In genomic region chr12:121534495-121535148, GRCh38 we compare ENCODE assay signal across 8 cellular contexts. TPM values are rescaled to one million over a fixed set of nuclear protein-coding genes. Genes with fewer than 3 reads are reported as not detected.
DNase-seq lines count a peak whose midpoint lies in the region; ATAC-seq and TF ChIP-seq lines count a peak whose summit lies in the region.

No MANE protein-coding gene starts in this region.

- H3K4me3 ChIP-seq in sigmoid colon (no peak overlapping the region), brain microvascular endothelial cell (ENCODE audit: low read depth, low read length) (no peak overlapping the region)

- intact Hi-C loops in CD4-positive, alpha-beta T cell (cut with DNase I, micrococcal nuclease): loop anchor here in 1 of 2 experiments (10.0 kb wide), 1 partner anchor 250 kb away; no protein-coding TSS in a partner anchor
- intact Hi-C loops in sigmoid colon (cut with DNase I): loop anchor here (5.0 to 10.0 kb wide), 3 partner anchors 32 to 240 kb away; no protein-coding TSS in a partner anchor

- no peak for TF ChIP-seq EP300 in sigmoid colon (IDR thresholded peaks at IDR 0.05)

- peaks cover 0 to 46% (median 39%) of the 10 kb centered on the region in 4 donors for H3K4me1 ChIP-seq in sigmoid colon

- peaks cover 43% of the 10 kb centered on the region for H3K36me3 Mint-ChIP-seq in CD4-positive, alpha-beta T cell (ENCODE audit: low read depth)

- WGBS in sigmoid colon, 2 donors: 69 to 90% methylated on average over 14 of the region's 14 CpGs

- TF ChIP-seq POLR2A in Raji (IDR thresholded peaks at IDR 0.05; ENCODE audit: insufficient read depth, low read depth, low read length) (peak; percentile 39; the same call in 1 of the 2 replicates), sigmoid colon (IDR thresholded peaks at IDR 0.05) (no peak)

- H3K9me3 Mint-ChIP-seq in CD4-positive, alpha-beta T cell: no peaks in the 10 kb centered on the region

- CTCF ChIA-PET in CD4-positive, alpha-beta T cell (lab: Charles Lee): interaction anchor here (0.7 kb wide), 1 partner anchor 239 kb away, joined by 3 read pairs; no protein-coding TSS in a partner anchor

- H3K4me3 Mint-ChIP-seq in CD4-positive, alpha-beta T cell: peak overlapping the region; percentile 66

- POLR2A ChIA-PET in CD4-positive, alpha-beta T cell (lab: Charles Lee): no interaction called here

- H3K36me3 ChIP-seq in sigmoid colon: peaks cover 0 to 6% (median 0%) of the 10 kb centered on the region in 4 donors
- H3K36me3 ChIP-seq in brain microvascular endothelial cell (replicated peaks): no peaks in the 10 kb centered on the region

- peak overlapping the region; percentile 67 for H3K27ac ChIP-seq in CD4-positive, alpha-beta T cell (ENCODE audit: low read depth, low read length)
- H3K27ac ChIP-seq in sigmoid colon: peak overlapping the region in 2 of 4 donors; percentile 92 to 96
- no peak overlapping the region for H3K27ac ChIP-seq in brain microvascular endothelial cell

- no peaks in the 10 kb centered on the region for H3K27me3 Mint-ChIP-seq in CD4-positive, alpha-beta T cell

- H3K9me3 ChIP-seq in CD4-positive, alpha-beta T cell (ENCODE audit: control insufficient read depth, low read length): no peaks in the 10 kb centered on the region
- no peaks in the 10 kb centered on the region for H3K9me3 ChIP-seq in sigmoid colon

- TF ChIP-seq CTCF in CD4-positive, alpha-beta T cell (IDR thresholded peaks at IDR 0.05): no peak
- no peak for TF ChIP-seq CTCF in sigmoid colon (IDR thresholded peaks at IDR 0.05)
- no peak for TF ChIP-seq CTCF in brain microvascular endothelial cell (IDR thresholded peaks at IDR 0.05; ENCODE audit: low read depth, low read length, missing control alignments)

- H3K27me3 ChIP-seq in CD4-positive, alpha-beta T cell (ENCODE audit: control insufficient read depth, insufficient read depth, low read length): no peaks in the 10 kb centered on the region
- H3K27me3 ChIP-seq in sigmoid colon: no peaks in the 10 kb centered on the region
- no peaks in the 10 kb centered on the region for H3K27me3 ChIP-seq in brain microvascular endothelial cell (replicated peaks)

- peak; percentile 46 for ATAC-seq in CD4-positive, alpha-beta T cell (ENCODE audit: poor library complexity)
- no peak for ATAC-seq in GM19397 (IDR thresholded peaks at IDR 0.05; ENCODE audit: unreplicated experiment)

- in situ Hi-C loops in brain microvascular endothelial cell (cut with HindIII; ENCODE audit: low pct_ligation_motif_present, low sequenced_read_pairs): no loop called here

- peak overlapping the region; percentile 93 for H3K27ac Mint-ChIP-seq in CD4-positive, alpha-beta T cell

- peak; percentile 18 to 66 (median 44) for DNase-seq in CD4-positive, alpha-beta T cell
- DNase-seq in activated gamma-delta T cell treated with anti-CD3 and anti-CD28 coated beads, Interleukin-2, amount 50 U/mL, for 16 hours (ENCODE audit: low read depth): peak; percentile 69
- peak; percentile 48 for DNase-seq in sigmoid colon
- no peak for DNase-seq in kidney glomerular epithelial cell (lab: John Stamatoyannopoulos, UW)
- no peak for DNase-seq in brain microvascular endothelial cell
- DNase-seq in NCI-H1436 treated with DMSO at 0.1 percent for 48 hours (lab: John Stamatoyannopoulos, UW): no peak

- H3K4me1 Mint-ChIP-seq in CD4-positive, alpha-beta T cell (ENCODE audit: low read depth): peaks cover 63% of the 10 kb centered on the region

RNA-seq across cellular contexts. Expression of gene KDM2B, which starts 46.2 kb away (rescaled TPM):
- total RNA-seq in CD4-positive, alpha-beta T cell: 10 to 100 TPM; 60.4 to 62.6 TPM
- total RNA-seq in sigmoid colon: 10 to 100 TPM; 16.1 to 31.7 (median 18.5) TPM
- polyA plus RNA-seq in sigmoid colon: 10 to 100 TPM in 1 of 3 donors, 1 to 10 TPM in 2; 4.8 to 23.2 (median 9.9) TPM

Comparison
In these comparisons a context has a peak if more than half of its experiments do, and no peak if none do; other contexts are left out.
1. DNase-seq: peak in CD4-positive, alpha-beta T cell (10 of 10), activated gamma-delta T cell treated with anti-CD3 and anti-CD28 coated beads, Interleukin-2, amount 50 U/mL, for 16 hours (single experiment) and sigmoid colon (single experiment); none in kidney glomerular epithelial cell (single experiment), brain microvascular endothelial cell (single experiment) and NCI-H1436 treated with DMSO at 0.1 percent for 48 hours (single experiment).